Comparison of ENCODE assay signal across 21 cellular contexts in genomic region chr1:8989061-8989460, GRCh38. TPM values are rescaled to one million over a fixed set of nuclear protein-coding genes. Genes with fewer than 3 reads are reported as not detected.
DNase-seq lines count a peak whose midpoint lies in the region; ATAC-seq and TF ChIP-seq lines count a peak whose summit lies in the region.
"Had no signal": no experiment of that assay in that cellular context is flagged by ENCODE, and none has a peak within 500 bp of the region (broad histone marks: within the 10 kb centered on the region; RNA-seq: fewer than 3 reads in every experiment).

No MANE protein-coding gene starts in this region.

- peak overlapping the region; percentile 38 for H3K14ac ChIP-seq in neuronal stem cell (ENCODE audit: low read length)

- H3K4me1 ChIP-seq in left ventricle myocardium inferior: peaks cover 30% of the 10 kb centered on the region
- peaks cover 24 to 53% (median 45%) of the 10 kb centered on the region in 10 experiments for H3K4me1 ChIP-seq in BLaER1 treated with 17β-estradiol and CSF1 and Interleukin-3, amounts not matched to agents 10 nM and 100 nM
- H3K4me1 ChIP-seq in neuronal stem cell (ENCODE audit: control insufficient read depth in 2 of 2, insufficient read depth in 1 of 2, low read depth in 1 of 2, low read length in 2 of 2): no peaks in the 10 kb centered on the region
- peaks cover 0 to 10% of the 10 kb centered on the region in 2 donors for H3K4me1 ChIP-seq in ascending aorta
- H3K4me1 ChIP-seq: HAP-1 had no signal

- no peak overlapping the region for H2AFZ ChIP-seq in neuronal stem cell (ENCODE audit: low read length)
- H2AFZ ChIP-seq: GM23338 had no signal

- H3K4me3 ChIP-seq in left ventricle myocardium inferior (no peak overlapping the region), neuronal stem cell (ENCODE audit: low read length in 2 of 2) (no peak overlapping the region), ascending aorta (no peak overlapping the region)
- no peak overlapping the region for H3K4me3 ChIP-seq in BLaER1 treated with 17β-estradiol and CSF1 and Interleukin-3, amounts not matched to agents 10 nM and 100 nM
- H3K4me3 ChIP-seq: GM12878, GM23338, HAP-1 had no signal

- H3K9me3 ChIP-seq in left ventricle myocardium inferior (replicated peaks): no peaks in the 10 kb centered on the region
- peaks cover 10 to 20% (median 17%) of the 10 kb centered on the region in 11 experiments for H3K9me3 ChIP-seq in BLaER1 treated with 17β-estradiol and CSF1 and Interleukin-3, amounts not matched to agents 10 nM and 100 nM (replicated peaks in 1 of 11)
- no peaks in the 10 kb centered on the region for H3K9me3 ChIP-seq in neuronal stem cell (replicated peaks in 1 of 2; ENCODE audit: control insufficient read depth in 2 of 2, insufficient read depth in 1 of 2, low read depth in 1 of 2, low read length in 2 of 2)
- no peaks in the 10 kb centered on the region for H3K9me3 ChIP-seq in ascending aorta
- H3K9me3 ChIP-seq: HAP-1 had no signal

- no peak for TF ChIP-seq CTCF in left ventricle myocardium inferior (IDR thresholded peaks at IDR 0.05; ENCODE audit: borderline replicate concordance)
- no peak for TF ChIP-seq CTCF in ascending aorta (IDR thresholded peaks at IDR 0.05)

- no peak overlapping the region for H2BK12ac ChIP-seq in neuronal stem cell (ENCODE audit: low read length)

- H3K23ac ChIP-seq in neuronal stem cell (ENCODE audit: low read depth, low read length, poor library complexity): no peak overlapping the region

- peak overlapping the region; percentile 28 for H3K18ac ChIP-seq in neuronal stem cell (ENCODE audit: low read length)

- peak overlapping the region; percentile 80 for H2BK5ac ChIP-seq in neuronal stem cell (ENCODE audit: low read length)

- intact Hi-C loops in left ventricle myocardium inferior (cut with micrococcal nuclease): loop anchor here (5.0 kb wide), 1 partner anchor 67 kb away; no protein-coding TSS in a partner anchor
- intact Hi-C loops in left ventricle myocardium superior (cut with micrococcal nuclease): loop anchor here (5.0 kb wide), 1 partner anchor 72 kb away; no protein-coding TSS in a partner anchor
- intact Hi-C loops in ascending aorta (cut with DNase I): loop anchor here (5.0 kb wide), 1 partner anchor 117 kb away; no protein-coding TSS in a partner anchor

- no peak for ATAC-seq in left ventricle myocardium superior
- no peak for ATAC-seq in GM21390 (IDR thresholded peaks at IDR 0.05; ENCODE audit: unreplicated experiment)

- no peak overlapping the region for H4K8ac ChIP-seq in neuronal stem cell (ENCODE audit: low read depth, low read length)

- peak overlapping the region in 5 of 11 experiments; percentile 22 to 68 (median 51); a peak in 6 of 22 replicates for H3K9ac ChIP-seq in BLaER1 treated with 17β-estradiol and CSF1 and Interleukin-3, amounts not matched to agents 10 nM and 100 nM
- no peak overlapping the region for H3K9ac ChIP-seq in neuronal stem cell (ENCODE audit: low read depth, low read length, poor library complexity)

- no peaks in the 10 kb centered on the region for H3K36me3 ChIP-seq in left ventricle myocardium inferior
- no peaks in the 10 kb centered on the region for H3K36me3 ChIP-seq in BLaER1 treated with 17β-estradiol and CSF1 and Interleukin-3, amounts not matched to agents 10 nM and 100 nM
- no peaks in the 10 kb centered on the region for H3K36me3 ChIP-seq in neuronal stem cell (replicated peaks in 1 of 2; ENCODE audit: control insufficient read depth in 2 of 2, insufficient read depth in 2 of 2, low read length in 2 of 2)
- no peaks in the 10 kb centered on the region for H3K36me3 ChIP-seq in ascending aorta
- H3K36me3 ChIP-seq: HAP-1 had no signal

- H2BK15ac ChIP-seq in neuronal stem cell (ENCODE audit: low read length): peak overlapping the region; percentile 82

- peak overlapping the region; percentile 40 for H3K27ac ChIP-seq in left ventricle myocardium inferior (replicated peaks)
- H3K27ac ChIP-seq in BLaER1 treated with 17β-estradiol and CSF1 and Interleukin-3, amounts not matched to agents 10 nM and 100 nM: peak overlapping the region in 5 of 11 experiments; percentile 54 to 70 (median 67); a peak in 6 of 22 replicates
- H3K27ac ChIP-seq in caudate nucleus (ENCODE audit: low read depth, low read length): peak overlapping the region; percentile 97
- no peak overlapping the region for H3K27ac ChIP-seq in neuronal stem cell (replicated peaks; ENCODE audit: low read length)
- H3K27ac ChIP-seq in ascending aorta: no peak overlapping the region

- H3K4me2 ChIP-seq in BLaER1 treated with 17β-estradiol and CSF1 and Interleukin-3, amounts not matched to agents 10 nM and 100 nM: peak overlapping the region in 9 of 11 experiments; percentile 66 to 91 (median 85); a peak in 18 of 22 replicates
- H3K4me2 ChIP-seq in neuronal stem cell (ENCODE audit: insufficient read depth, low read length, poor library complexity, severe bottlenecking): no peak overlapping the region
- H3K4me2 ChIP-seq: GM23338 had no signal

- no peaks in the 10 kb centered on the region for H3K79me1 ChIP-seq in neuronal stem cell (ENCODE audit: low read depth, low read length)

- no peaks in the 10 kb centered on the region for H4K20me1 ChIP-seq in BLaER1 treated with 17β-estradiol and CSF1 and Interleukin-3, amounts not matched to agents 10 nM and 100 nM

- no peak overlapping the region for H4K91ac ChIP-seq in neuronal stem cell (ENCODE audit: low read depth, low read length, poor library complexity)

- peak overlapping the region; percentile 95 for H2AK5ac ChIP-seq in neuronal stem cell (ENCODE audit: low read depth, low read length)

- no peak overlapping the region for H2BK120ac ChIP-seq in neuronal stem cell (ENCODE audit: low read depth, low read length)

- no peaks in the 10 kb centered on the region for H3K27me3 ChIP-seq in left ventricle myocardium inferior (ENCODE audit: low read depth)
- H3K27me3 ChIP-seq in BLaER1 treated with 17β-estradiol and CSF1 and Interleukin-3, amounts not matched to agents 10 nM and 100 nM: no peaks in the 10 kb centered on the region
- no peaks in the 10 kb centered on the region for H3K27me3 ChIP-seq in neuronal stem cell (ENCODE audit: control insufficient read depth in 3 of 3, insufficient read depth in 3 of 3, low read depth in 1 of 3, low read length in 3 of 3)
- no peaks in the 10 kb centered on the region for H3K27me3 ChIP-seq in ascending aorta

- DNase-seq in left ventricle myocardium inferior (no peak), left ventricle myocardium superior (no peak), caudate nucleus (lab: John Stamatoyannopoulos, UW) (no peak), neuronal stem cell (ENCODE audit: low spot score) (no peak), SKM-1 (lab: John Stamatoyannopoulos, UW; ENCODE audit: unreplicated experiment) (no peak), ascending aorta (ENCODE audit: low spot score in 2 of 2) (no peak)
- DNase-seq: CD4-positive, alpha-beta T cell; CD8-positive, alpha-beta memory T cell; DMS 273 treated with DMSO at 0.1 percent for 48 hours; DMS79; GDM1 had no signal

- no peak overlapping the region for H3K4ac ChIP-seq in neuronal stem cell (ENCODE audit: low read length)

- no CpG with 5 or more reads among the region's 11 CpGs for WGBS in neuronal stem cell (ENCODE audit: extremely low coverage in 2 of 2, insufficient read length in 2 of 2, insufficient replicate concordance in 1 of 2), 2 donors

RNA-seq across cellular contexts. Expression of gene SLC2A7, which starts 37.2 kb away (rescaled TPM):
- total RNA-seq in left ventricle myocardium inferior (not detected), left ventricle myocardium superior (not detected), ascending aorta (not detected)
- not detected for polyA plus RNA-seq in neuronal stem cell (2013, experiment 1 of 2)
- not detected for polyA plus RNA-seq in neuronal stem cell (2013, experiment 2 of 2)
- total RNA-seq: A172; A673; CD4-positive, alpha-beta T cell; CD8-positive, alpha-beta memory T cell; GM12878; GM23338; HFFc6 had no signal
- polyA plus RNA-seq: BJ; CD14-positive monocyte; CD8-positive, alpha-beta memory T cell; GM12878; GM23338 had no signal

RNA-seq across cellular contexts. Expression of gene CA6, which starts 43.4 kb away (rescaled TPM):
- total RNA-seq in left ventricle myocardium inferior (not detected), left ventricle myocardium superior (not detected), ascending aorta (not detected)
- not detected for polyA plus RNA-seq in neuronal stem cell (2013, experiment 1 of 2)
- polyA plus RNA-seq in neuronal stem cell (2013, experiment 2 of 2): not detected
- total RNA-seq: A172, A673, GM12878, GM23338, HFFc6 had no signal
- polyA plus RNA-seq: BJ, CD14-positive monocyte, GM12878, GM23338 had no signal

Comparison
In these comparisons a context has a peak if more than half of its experiments do, and no peak if none do; other contexts are left out.
1. H3K27ac ChIP-seq: peak in left ventricle myocardium inferior (single experiment) and caudate nucleus (single experiment); none in neuronal stem cell (single experiment) and ascending aorta (0 of 2).